ENCODE assay signal across 18 cellular contexts in the genomic region with DNA sequence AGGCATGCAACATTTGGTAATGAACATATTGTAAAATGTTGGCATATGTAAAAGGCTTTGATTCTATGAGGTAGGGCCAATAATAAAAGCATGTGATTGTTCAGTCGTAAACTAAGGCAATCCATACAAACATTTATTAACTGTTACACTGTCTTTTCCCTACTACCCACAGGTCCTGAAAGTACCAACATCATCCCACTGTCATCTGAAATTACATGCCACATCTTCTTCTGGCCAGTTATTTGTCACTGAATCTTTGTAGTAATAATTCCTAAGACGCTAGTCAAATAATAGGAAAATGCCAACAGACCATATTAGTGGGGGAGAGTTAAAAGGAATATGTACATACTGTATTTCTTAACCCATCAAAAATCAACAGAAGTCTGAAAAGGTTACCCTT.
"Had no signal": no experiment of that assay in that cellular context is flagged by ENCODE, and none has a peak within 500 bp of the region (broad histone marks: within the 10 kb centered on the region; RNA-seq: fewer than 3 reads in every experiment).

No MANE protein-coding gene starts in this region.

- H3K27me3 Mint-ChIP-seq: activated CD4-positive, alpha-beta memory T cell treated with anti-CD3 and anti-CD28 coated beads, Interleukin-2, amount 10 ng/mL, durations not matched to agents 7 days and 5 days; activated naive CD8-positive, alpha-beta T cell treated with anti-CD3 and anti-CD28 coated beads for 36 hours; naive thymus-derived CD8-positive, alpha-beta T cell had no signal

- H3K9me3 ChIP-seq: breast epithelium, gastroesophageal sphincter, lower lobe of right lung, mucosa of descending colon, thoracic aorta had no signal

- H3K4me3 Mint-ChIP-seq: activated CD4-positive, alpha-beta memory T cell treated with anti-CD3 and anti-CD28 coated beads, Interleukin-2, amount 10 ng/mL, durations not matched to agents 7 days and 5 days; activated naive CD8-positive, alpha-beta T cell treated with anti-CD3 and anti-CD28 coated beads for 36 hours; naive thymus-derived CD8-positive, alpha-beta T cell had no signal

- H3K4me3 ChIP-seq: breast epithelium, gastroesophageal sphincter, lower lobe of right lung, mucosa of descending colon, thoracic aorta had no signal

- H3K9me3 Mint-ChIP-seq: activated CD4-positive, alpha-beta memory T cell treated with anti-CD3 and anti-CD28 coated beads, Interleukin-2, amount 10 ng/mL, durations not matched to agents 7 days and 5 days; activated naive CD8-positive, alpha-beta T cell treated with anti-CD3 and anti-CD28 coated beads for 36 hours; naive thymus-derived CD8-positive, alpha-beta T cell had no signal

- H3K27ac Mint-ChIP-seq: activated CD4-positive, alpha-beta memory T cell treated with anti-CD3 and anti-CD28 coated beads, Interleukin-2, amount 10 ng/mL, durations not matched to agents 7 days and 5 days; activated naive CD8-positive, alpha-beta T cell treated with anti-CD3 and anti-CD28 coated beads for 36 hours; naive thymus-derived CD8-positive, alpha-beta T cell had no signal

- H3K27ac ChIP-seq: breast epithelium, epithelial cell of prostate, gastroesophageal sphincter, lower lobe of right lung, thoracic aorta had no signal

- ATAC-seq: activated CD4-positive, CD25-positive, alpha-beta regulatory T cell treated with anti-CD3 and anti-CD28 coated beads, Interleukin-2, amount 50 U/mL, for 24 hours; gastroesophageal sphincter; lower lobe of right lung; mucosa of descending colon; naive thymus-derived CD8-positive, alpha-beta T cell; stimulated activated naive CD8-positive, alpha-beta T cell treated with anti-CD3 and anti-CD28 coated beads, Interleukin-15, Interleukin-2, amounts not matched to agents 100 U/mL and 50 U/mL, for 24 hours had no signal

- H3K27me3 ChIP-seq: breast epithelium, gastroesophageal sphincter had no signal

- DNase-seq: activated CD4-positive, alpha-beta memory T cell treated with anti-CD3 and anti-CD28 coated beads, Interleukin-2, amount 10 ng/mL, durations not matched to agents 7 days and 5 days; activated gamma-delta T cell treated with Interleukin-2 at 50 U/mL for 16 hours; activated naive CD8-positive, alpha-beta T cell treated with anti-CD3 and anti-CD28 coated beads for 36 hours; activated T-cell treated with anti-CD3 and anti-CD28 coated beads, Interleukin-2, amount 50 U/mL, for 48 hours; aorta; effector CD4-positive, alpha-beta T cell; kidney glomerular epithelial cell; lower lobe of right lung; mucosa of descending colon; naive thymus-derived CD8-positive, alpha-beta T cell; stimulated activated CD4-positive, alpha-beta T cell treated with anti-CD3 and anti-CD28 coated beads, Interleukin-2, amount 100 ng/mL, for 48 hours; stimulated activated naive CD8-positive, alpha-beta T cell treated with anti-CD3 and anti-CD28 coated beads, Interleukin-15, Interleukin-2, amounts not matched to agents 100 U/mL and 50 U/mL, for 24 hours; T-helper 2 cell had no signal

- H3K4me1 ChIP-seq: breast epithelium had no signal

- H3K36me3 ChIP-seq: breast epithelium, gastroesophageal sphincter, lower lobe of right lung, thoracic aorta had no signal
